22 cellular contexts compared by ENCODE assay signal in the genomic region with DNA sequence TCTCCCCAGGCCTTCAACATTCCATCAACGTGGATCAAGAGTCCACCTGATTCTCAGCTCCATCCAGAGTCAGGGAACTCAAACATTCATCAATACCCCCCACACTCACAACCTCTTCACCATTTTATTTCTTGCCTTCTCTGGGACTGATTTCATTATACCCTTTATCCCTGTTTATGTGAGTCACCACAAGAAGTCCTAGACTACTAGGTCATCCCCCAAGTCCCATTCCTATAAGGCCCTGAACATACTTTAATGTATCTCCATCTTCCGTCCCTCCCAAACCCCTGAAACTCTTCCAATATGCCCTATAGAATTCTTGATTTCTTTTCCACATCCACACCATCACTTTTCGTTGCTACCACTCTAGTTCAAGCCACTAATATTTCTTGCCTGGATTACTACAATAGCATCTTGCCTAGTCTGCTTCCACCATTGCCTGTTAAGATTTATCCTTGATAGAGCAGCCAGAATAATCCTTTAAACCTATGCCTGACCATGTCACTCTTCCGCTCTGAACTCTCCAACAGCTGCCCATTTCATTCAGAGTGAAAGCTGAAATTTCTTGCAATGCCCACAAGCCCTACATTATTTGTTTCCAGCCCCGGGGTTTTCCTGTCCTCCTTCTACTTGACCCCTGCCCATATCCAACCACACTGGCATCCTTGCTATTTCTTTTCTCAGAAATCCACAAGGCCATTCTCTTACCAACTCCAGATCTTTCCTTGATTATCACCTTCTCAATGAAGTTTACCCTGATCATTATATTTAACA.
"Had no signal": no experiment of that assay in that cellular context is flagged by ENCODE, and none has a peak within 500 bp of the region (broad histone marks: within the 10 kb centered on the region; RNA-seq: fewer than 3 reads in every experiment).

No MANE protein-coding gene starts in this region.

- H3K4me1 ChIP-seq: breast epithelium, Peyer's patch had no signal

- DNase-seq: activated CD4-positive, alpha-beta T cell treated with anti-CD3 and anti-CD28 coated beads for 48 hours; activated CD4-positive, alpha-beta T cell treated with anti-CD3 and anti-CD28 coated beads, Interleukin-2, amount 50 U/mL, for 4 hours; activated CD4-positive, CD25-positive, alpha-beta regulatory T cell treated with anti-CD3 and anti-CD28 coated beads, Interleukin-2, amount 50 U/mL, for 72 hours; activated CD8-positive, alpha-beta memory T cell treated with anti-CD3 and anti-CD28 coated beads, Interleukin-2, amount 10 ng/mL, durations not matched to agents 7 days and 5 days; activated effector memory CD4-positive, alpha-beta T cell treated with Interleukin-2 at 50 U/mL for 16 hours; activated naive CD4-positive, alpha-beta T cell; activated T-cell treated with anti-CD3 and anti-CD28 coated beads, Interleukin-2, amount 50 U/mL, for 24 hours; aorta; caudate nucleus; NCI-H1694; NCI-H2029; NCI-H2107; NCI-H2171 treated with DMSO at 0.1 percent for 48 hours; NCI-H345; NCI-H510A; NCI-H526 treated with DMSO at 0.1 percent for 48 hours; NK-92 treated with Interleukin-12 subunit alpha and Interleukin-12 subunit beta, amount 100 ng/mL, for 24 hours; OCI-M1; Peyer's patch; SHP77 had no signal

- H3K4me3 ChIP-seq: breast epithelium, Peyer's patch had no signal

- H3K27ac ChIP-seq: breast epithelium, Peyer's patch had no signal

- H3K36me3 ChIP-seq: breast epithelium, Peyer's patch had no signal

- H3K27me3 ChIP-seq: breast epithelium, Peyer's patch had no signal

- ATAC-seq: activated CD8-positive, alpha-beta memory T cell treated with anti-CD3 and anti-CD28 coated beads, Interleukin-2, amount 10 ng/mL, durations not matched to agents 7 days and 5 days; WTC11 had no signal
